8 cellular contexts compared by ENCODE assay signal in the genomic region with DNA sequence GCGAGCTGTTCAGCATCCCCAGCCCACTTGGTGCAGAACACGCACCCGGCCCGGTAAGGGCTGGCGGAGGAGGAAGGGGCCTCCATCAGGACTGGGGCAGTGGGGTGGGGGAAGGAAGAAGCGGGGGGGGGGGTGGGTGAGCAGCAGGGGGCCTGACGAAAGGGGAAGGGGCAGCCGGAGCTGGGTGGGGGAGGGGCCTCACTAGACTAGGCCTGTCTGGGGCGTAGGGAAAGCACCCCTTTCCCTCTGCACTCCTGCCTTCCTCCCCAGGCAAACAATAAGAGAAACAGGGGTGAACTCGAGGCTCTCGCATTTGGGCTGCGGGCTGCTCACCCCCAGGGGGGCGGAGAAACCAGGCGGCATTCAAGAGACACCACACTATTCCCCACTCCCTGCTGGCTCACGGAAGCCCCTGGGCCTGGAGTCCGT.
DNase-seq lines count a peak whose midpoint lies in the region; ATAC-seq and TF ChIP-seq lines count a peak whose summit lies in the region.

No MANE protein-coding gene starts in this region.

- H3K27me3 Mint-ChIP-seq in activated CD4-positive, alpha-beta memory T cell treated with anti-CD3 and anti-CD28 coated beads for 36 hours = no peaks in the 10 kb centered on the region

- H3K27me3 ChIP-seq in skeletal muscle tissue (ENCODE audit: control insufficient read depth in 3 of 3, insufficient read depth in 3 of 3, low read length in 3 of 3) = no peaks in the 10 kb centered on the region

- ATAC-seq in HG03196 (IDR thresholded peaks at IDR 0.05; ENCODE audit: unreplicated experiment) = no peak
- no peak for ATAC-seq in HG03439 (IDR thresholded peaks at IDR 0.05; ENCODE audit: unreplicated experiment)
- no peak for ATAC-seq in HG03097 (IDR thresholded peaks at IDR 0.05; ENCODE audit: low FRiP score, unreplicated experiment)

- peaks cover 46% of the 10 kb centered on the region for H3K36me3 Mint-ChIP-seq in activated CD4-positive, alpha-beta memory T cell treated with anti-CD3 and anti-CD28 coated beads for 36 hours

- no peaks in the 10 kb centered on the region for H3K9me3 ChIP-seq in skeletal muscle tissue (ENCODE audit: control insufficient read depth in 3 of 3, low read length in 3 of 3)

- intact Hi-C loops in activated CD4-positive, alpha-beta memory T cell treated with anti-CD3 and anti-CD28 coated beads for 36 hours (cut with micrococcal nuclease) = no loop called here

- no peak for TF ChIP-seq CTCF in fibroblast of pulmonary artery (IDR thresholded peaks at IDR 0.05; ENCODE audit: low read length, missing control alignments)

- peak; percentile 11 for DNase-seq in NCI-H1092 treated with DMSO at 0.1 percent for 48 hours (lab: John Stamatoyannopoulos, UW)
- no peak for DNase-seq in NCI-H1092 (lab: John Stamatoyannopoulos, UW)
- DNase-seq in activated CD4-positive, alpha-beta memory T cell treated with anti-CD3 and anti-CD28 coated beads for 36 hours = peak; percentile 28
- DNase-seq in fibroblast of pulmonary artery (ENCODE audit: low read depth) = no peak

- CTCF ChIA-PET in activated CD4-positive, alpha-beta memory T cell treated with anti-CD3 and anti-CD28 coated beads for 36 hours (lab: Charles Lee) = interaction anchor here (1.0 to 1.2 kb wide), 4 partner anchors 22 to 276 kb away, joined by 3 to 7 read pairs (median 3); no protein-coding TSS in a partner anchor

- POLR2A ChIA-PET in activated CD4-positive, alpha-beta memory T cell treated with anti-CD3 and anti-CD28 coated beads for 36 hours (lab: Charles Lee) = interaction anchor here (1.1 kb wide), 1 partner anchor 26 kb away, joined by 6 read pairs; no protein-coding TSS in a partner anchor

- H3K9me3 Mint-ChIP-seq in activated CD4-positive, alpha-beta memory T cell treated with anti-CD3 and anti-CD28 coated beads for 36 hours = no peaks in the 10 kb centered on the region

- H3K27ac ChIP-seq in skeletal muscle tissue (ENCODE audit: low read depth, low read length) = no peak overlapping the region

- peaks cover 3 to 9% (median 7%) of the 10 kb centered on the region in 3 donors for H3K4me1 ChIP-seq in skeletal muscle tissue (ENCODE audit: control insufficient read depth in 3 of 3, insufficient read depth in 3 of 3, low read length in 3 of 3)

- peak overlapping the region in 2 of 3 donors; percentile 25 to 50 for H3K9ac ChIP-seq in skeletal muscle tissue (ENCODE audit: low read depth in 1 of 3, low read length in 3 of 3)

- H3K4me3 Mint-ChIP-seq in activated CD4-positive, alpha-beta memory T cell treated with anti-CD3 and anti-CD28 coated beads for 36 hours = peak overlapping the region; percentile 75

- peaks cover 23% of the 10 kb centered on the region for H3K4me1 Mint-ChIP-seq in activated CD4-positive, alpha-beta memory T cell treated with anti-CD3 and anti-CD28 coated beads for 36 hours (ENCODE audit: low read depth)

- H3K27ac Mint-ChIP-seq in activated CD4-positive, alpha-beta memory T cell treated with anti-CD3 and anti-CD28 coated beads for 36 hours = peak overlapping the region; percentile 76

- peaks cover 29 to 44% (median 40%) of the 10 kb centered on the region in 3 donors for H3K36me3 ChIP-seq in skeletal muscle tissue (ENCODE audit: control insufficient read depth in 3 of 3, insufficient read depth in 3 of 3, low read length in 3 of 3)

- H3K4me3 ChIP-seq in fibroblast of pulmonary artery (replicated peaks; ENCODE audit: low read depth, low read length) (peak overlapping the region; percentile 47), skeletal muscle tissue (ENCODE audit: low read length in 3 of 3) (peak overlapping the region in 1 of 3 donors; percentile 52)

Comparison
In these comparisons a context has a peak if more than half of its experiments do, and no peak if none do; other contexts are left out.
1. DNase-seq: peak in NCI-H1092 treated with DMSO at 0.1 percent for 48 hours (single experiment) and activated CD4-positive, alpha-beta memory T cell treated with anti-CD3 and anti-CD28 coated beads for 36 hours (single experiment); none in NCI-H1092 (single experiment) and fibroblast of pulmonary artery (single experiment).